Comparison of ENCODE assay signal across 8 cellular contexts in genomic region chr17:82267575-82268379, GRCh38. TPM values are rescaled to one million over a fixed set of nuclear protein-coding genes. Genes with fewer than 3 reads are reported as not detected.
DNase-seq lines count a peak whose midpoint lies in the region; ATAC-seq and TF ChIP-seq lines count a peak whose summit lies in the region.

No MANE protein-coding gene starts in this region.

- intact Hi-C loops in gastrocnemius medialis (cut with DNase I; ENCODE audit: low total_unique reads), result loop anchor here (1.0 to 2.0 kb wide), 2 partner anchors 25 to 31 kb away; no protein-coding TSS in a partner anchor

- H3K27me3 ChIP-seq in RWPE2 (ENCODE audit: insufficient read depth, poor library complexity, severe bottlenecking), result no peaks in the 10 kb centered on the region
- H3K27me3 ChIP-seq in gastrocnemius medialis, result no peaks in the 10 kb centered on the region

- H3K4me1 ChIP-seq in RWPE2 (ENCODE audit: insufficient read depth, poor library complexity, severe bottlenecking) (peaks cover 40% of the 10 kb centered on the region), gastrocnemius medialis (peaks cover 61 to 63% of the 10 kb centered on the region in 2 donors)

- peak overlapping the region; percentile 92 for H3K27ac ChIP-seq in RWPE2 (ENCODE audit: poor library complexity, severe bottlenecking)
- H3K27ac ChIP-seq in gastrocnemius medialis, result peak overlapping the region; percentile 99 to 100 (median 100)

- no peaks in the 10 kb centered on the region for H3K27me3 Mint-ChIP-seq in brain

- H3K9me3 ChIP-seq in RWPE2 (ENCODE audit: severe bottlenecking) (no peaks in the 10 kb centered on the region), gastrocnemius medialis (no peaks in the 10 kb centered on the region)

- TF ChIP-seq CTCF in RWPE2 (IDR thresholded peaks at IDR 0.05; ENCODE audit: poor library complexity, severe bottlenecking), result no peak
- TF ChIP-seq CTCF in brain (conservative IDR thresholded peaks at IDR 0.05), result no peak
- TF ChIP-seq CTCF in gastrocnemius medialis (IDR thresholded peaks at IDR 0.05 in 4 of 5, conservative IDR thresholded peaks at IDR 0.05 in 1 of 5), result peak in 1 of 5 experiments; percentile 9

- H3K4me3 ChIP-seq in RWPE2 (ENCODE audit: severe bottlenecking), result no peak overlapping the region
- peak overlapping the region; percentile 5 to 37 (median 22) for H3K4me3 ChIP-seq in gastrocnemius medialis

- H3K4me3 Mint-ChIP-seq in brain, result peak overlapping the region in 4 of 5 experiments; percentile 10 to 67 (median 42)

- H3K27ac Mint-ChIP-seq in brain, result peak overlapping the region; percentile 23 to 93 (median 86)

- TF ChIP-seq POLR2A in gastrocnemius medialis (IDR thresholded peaks at IDR 0.05), result peak; percentile 13 to 49

- DNase-seq in GM04504 (ENCODE audit: low read depth) (peak; percentile 91), RWPE2 (ENCODE audit: low spot score) (peak; percentile 94), hypothalamus (lab: John Stamatoyannopoulos, UW) (peak; percentile 25 to 94 (median 83)), gastrocnemius medialis (peak; percentile 98 to 99), SK-N-DZ (ENCODE audit: low spot score) (no peak)

- ATAC-seq in RWPE2 (ENCODE audit: low read depth) (peak; percentile 90), gastrocnemius medialis (peak; percentile 89 to 91), HG03175 (IDR thresholded peaks at IDR 0.05; ENCODE audit: unreplicated experiment) (no peak), GM21529 (IDR thresholded peaks at IDR 0.05; ENCODE audit: unreplicated experiment) (no peak)

- in situ Hi-C loops in gastrocnemius medialis (cut with MboI; ENCODE audit: low sequenced_read_pairs in 4 of 4), result no loop called here

- peaks cover 65% of the 10 kb centered on the region for H3K4me1 Mint-ChIP-seq in brain

- H3K36me3 Mint-ChIP-seq in brain, result peaks cover 97% of the 10 kb centered on the region

- H3K36me3 ChIP-seq in RWPE2 (ENCODE audit: low read depth), result peaks cover 89% of the 10 kb centered on the region
- H3K36me3 ChIP-seq in gastrocnemius medialis, result peaks cover 0 to 40% of the 10 kb centered on the region in 2 donors

- H3K9me3 Mint-ChIP-seq in brain, result no peaks in the 10 kb centered on the region

RNA-seq across cellular contexts. Expression of gene CSNK1D, which starts 5.7 kb away (rescaled TPM):
- 62.3 TPM for polyA plus RNA-seq in brain (ENCODE audit: insufficient read depth, low read depth, low replicate concordance)
- total RNA-seq in gastrocnemius medialis, result 10 to 100 TPM; 34.0 to 55.2 (median 47.3) TPM
- 25.1 and 31.2 TPM in 2 replicates for polyA plus RNA-seq in SK-N-DZ (2014; cell fraction: cytosol; rRNA removed)
- 49.5 and 120 TPM in 2 replicates for polyA plus RNA-seq in SK-N-DZ (2014; cell fraction: nucleus; rRNA removed)

RNA-seq across cellular contexts. Expression of gene SLC16A3, which starts 38.9 kb away (rescaled TPM):
- polyA plus RNA-seq in brain (ENCODE audit: insufficient read depth, low read depth, low replicate concordance), result 8.7 TPM
- total RNA-seq in gastrocnemius medialis, result 100 to 1,000 TPM in 2 of 4 donors, 10 to 100 TPM in 2; 46.0 to 173 (median 126) TPM
- 70.5 and 78.7 TPM in 2 replicates for polyA plus RNA-seq in SK-N-DZ (2014; cell fraction: cytosol; rRNA removed)
- 43.3 and 51.0 TPM in 2 replicates for polyA plus RNA-seq in SK-N-DZ (2014; cell fraction: nucleus; rRNA removed)

RNA-seq across cellular contexts. Expression of gene CD7, which starts 49.6 kb away (rescaled TPM):
- 0.88 TPM for polyA plus RNA-seq in brain (ENCODE audit: insufficient read depth, low read depth, low replicate concordance)
- 1 to 10 TPM in 1 of 4 donors, not detected in 3; 1.7 TPM for total RNA-seq in gastrocnemius medialis
- 3.3 and 3.8 TPM in 2 replicates for polyA plus RNA-seq in SK-N-DZ (2014; cell fraction: cytosol; rRNA removed)
- 0.87 and 1.7 TPM in 2 replicates for polyA plus RNA-seq in SK-N-DZ (2014; cell fraction: nucleus; rRNA removed)

RNA-seq across cellular contexts. Expression of gene CCDC57, which starts 55.1 kb away (rescaled TPM):
- 15.6 TPM for polyA plus RNA-seq in brain (ENCODE audit: insufficient read depth, low read depth, low replicate concordance)
- total RNA-seq in gastrocnemius medialis, result 10 to 100 TPM in 1 of 4 donors, 1 to 10 TPM in 3; 3.7 to 11.3 (median 5.1) TPM
- polyA plus RNA-seq in SK-N-DZ (2014; cell fraction: cytosol; rRNA removed), result 13.0 and 24.1 TPM in 2 replicates
- polyA plus RNA-seq in SK-N-DZ (2014; cell fraction: nucleus; rRNA removed), result 39.5 and 75.5 TPM in 2 replicates

Comparison
In these comparisons a context has a peak if more than half of its experiments do, and no peak if none do; other contexts are left out.
1. ATAC-seq: peak in RWPE2 (single experiment) and gastrocnemius medialis (2 of 2); none in HG03175 (single experiment) and GM21529 (single experiment).